ENCODE assay signal across 9 cellular contexts in the genomic region with DNA sequence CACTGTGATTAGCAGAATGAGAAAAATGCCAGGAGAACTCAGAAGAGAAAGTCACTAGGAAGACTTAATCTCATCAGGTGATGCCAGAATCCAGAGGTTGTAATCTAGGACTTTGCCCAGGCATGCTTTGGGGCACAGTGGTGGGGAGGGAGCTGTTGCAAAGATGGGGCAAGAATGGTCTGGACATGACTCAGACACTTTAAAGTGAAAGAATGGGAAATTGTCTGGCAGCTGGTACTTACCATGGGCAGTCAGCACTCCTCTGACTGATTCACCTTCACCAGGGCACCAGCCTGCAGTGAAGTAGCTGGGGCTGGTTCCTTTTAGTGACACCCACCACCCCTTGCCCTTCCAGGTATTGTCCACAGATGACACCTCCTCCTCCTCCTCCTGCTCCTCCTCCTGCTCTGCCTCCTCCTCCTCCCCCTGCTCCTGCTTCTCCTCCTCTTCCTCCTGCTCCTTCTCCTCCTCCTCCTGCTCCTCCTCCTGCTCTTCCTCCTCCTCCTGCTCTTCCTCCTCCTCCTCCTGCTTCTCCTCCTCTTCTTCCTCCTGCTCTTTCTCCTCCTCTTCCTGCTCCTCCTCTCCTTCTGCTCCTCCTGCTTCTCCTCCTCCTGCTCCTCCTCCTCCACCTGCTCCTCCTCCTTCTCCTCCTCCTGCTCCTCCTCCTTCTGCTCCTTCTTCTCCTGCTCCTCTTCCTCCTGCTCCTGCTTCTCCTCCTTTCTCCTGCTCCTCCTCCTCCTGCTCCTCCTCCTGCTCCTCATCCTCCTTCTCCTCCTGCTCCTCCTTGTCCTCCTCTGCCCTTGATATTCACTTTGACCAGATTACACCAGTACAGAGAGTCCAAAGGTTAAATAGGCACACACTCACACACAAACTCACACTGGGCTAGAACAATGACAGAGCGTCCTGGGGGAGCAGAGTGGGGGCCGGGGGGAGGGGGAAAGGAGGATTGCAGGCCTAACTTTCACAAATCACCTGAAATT. TPM values are rescaled to one million over a fixed set of nuclear protein-coding genes. Genes with fewer than 3 reads are reported as not detected.
DNase-seq lines count a peak whose midpoint lies in the region; ATAC-seq and TF ChIP-seq lines count a peak whose summit lies in the region.
"Had no signal": no experiment of that assay in that cellular context is flagged by ENCODE, and none has a peak within 500 bp of the region (broad histone marks: within the 10 kb centered on the region; RNA-seq: fewer than 3 reads in every experiment).

A gene (minus strand): TSS at position 379 of the 983 bp plus-strand sequence. CDS start 8,739 bp downstream, outside the sequence.

- CTCF ChIA-PET in naive thymus-derived CD4-positive, alpha-beta T cell (lab: Charles Lee): interaction anchor here (0.6 to 0.7 kb wide), 2 partner anchors 24 to 1947 kb away, joined by 3 to 4 read pairs; no protein-coding TSS in a partner anchor

- peaks cover 6 to 32% (median 12%) of the 10 kb centered on the region in 7 donors for H3K4me1 Mint-ChIP-seq in naive thymus-derived CD4-positive, alpha-beta T cell

- H3K4me1 ChIP-seq in naive thymus-derived CD4-positive, alpha-beta T cell (ENCODE audit: control insufficient read depth in 2 of 2, insufficient read depth in 2 of 2, low read length in 2 of 2): peaks cover 6 to 9% of the 10 kb centered on the region in 2 donors

- no peaks in the 10 kb centered on the region for H3K36me3 Mint-ChIP-seq in naive thymus-derived CD4-positive, alpha-beta T cell

- in situ Hi-C loops in ACHN (cut with HindIII; ENCODE audit: low pct_ligation_motif_present, low pct_unique_long_range_greater_than_20kb, low sequenced_read_pairs): no loop called here

- intact Hi-C loops in naive thymus-derived CD4-positive, alpha-beta T cell (cut with micrococcal nuclease): loop anchor here (10.0 kb wide), 2 partner anchors 352 to 652 kb away; a partner anchor contains a TSS

- no peak for TF ChIP-seq CTCF in GM12865 (IDR thresholded peaks at IDR 0.05; ENCODE audit: insufficient read depth, low read depth, low read length, missing control alignments)

- H3K36me3 ChIP-seq in naive thymus-derived CD4-positive, alpha-beta T cell (ENCODE audit: control insufficient read depth in 2 of 3, insufficient read depth in 3 of 3, low read length in 3 of 3): no peaks in the 10 kb centered on the region
- H3K36me3 ChIP-seq: heart right ventricle had no signal

- POLR2A ChIA-PET in naive thymus-derived CD4-positive, alpha-beta T cell (lab: Charles Lee): no interaction called here

- peak within 1 kb of the TSS in 1 of 9 donors; percentile 42 for H3K27ac Mint-ChIP-seq in naive thymus-derived CD4-positive, alpha-beta T cell

- peak; percentile 9 for ATAC-seq in naive thymus-derived CD4-positive, alpha-beta T cell
- ATAC-seq in GM21381 (IDR thresholded peaks at IDR 0.05; ENCODE audit: unreplicated experiment) (no peak), HG03175 (IDR thresholded peaks at IDR 0.05; ENCODE audit: unreplicated experiment) (no peak), GM18873 (IDR thresholded peaks at IDR 0.05; ENCODE audit: low FRiP score, unreplicated experiment) (no peak)

- H3K27ac ChIP-seq in naive thymus-derived CD4-positive, alpha-beta T cell (ENCODE audit: low read depth, low read length): no peak within 1 kb of the TSS

- H3K4me3 Mint-ChIP-seq in naive thymus-derived CD4-positive, alpha-beta T cell: peak within 1 kb of the TSS in 6 of 10 donors; percentile 9 to 77 (median 42)

- DNase-seq in ACHN: peak; percentile 97
- DNase-seq in GM12865 (ENCODE audit: low read depth): peak; percentile 65
- peak; percentile 63 for DNase-seq in NCI-H460 (ENCODE audit: extremely low read depth, low read depth)
- DNase-seq in cerebellar cortex (ENCODE audit: low spot score): peak; percentile 56
- no peak for DNase-seq in naive thymus-derived CD4-positive, alpha-beta T cell
- DNase-seq: heart right ventricle had no signal

- H3K27me3 Mint-ChIP-seq in naive thymus-derived CD4-positive, alpha-beta T cell: peaks cover 0 to 8% (median 5%) of the 10 kb centered on the region in 5 donors

- peak within 1 kb of the TSS; percentile 49 for H3K4me3 ChIP-seq in GM12865 (ENCODE audit: low read depth, low read length)
- no peak within 1 kb of the TSS for H3K4me3 ChIP-seq in naive thymus-derived CD4-positive, alpha-beta T cell (ENCODE audit: low read length)

- H3K9me3 ChIP-seq in naive thymus-derived CD4-positive, alpha-beta T cell (ENCODE audit: control insufficient read depth in 2 of 3, low read length in 3 of 3): no peaks in the 10 kb centered on the region
- H3K9me3 ChIP-seq: heart right ventricle had no signal

- H3K9me3 Mint-ChIP-seq in naive thymus-derived CD4-positive, alpha-beta T cell: no peaks in the 10 kb centered on the region

- no peaks in the 10 kb centered on the region for H3K27me3 ChIP-seq in naive thymus-derived CD4-positive, alpha-beta T cell (ENCODE audit: control insufficient read depth in 2 of 2, insufficient read depth in 2 of 2, low read length in 2 of 2)
- H3K27me3 ChIP-seq: heart right ventricle had no signal

RNA-seq across cellular contexts. Expression of the gene that starts here (rescaled TPM):
- 0.57 and 0.84 TPM in 2 replicates for total RNA-seq in NCI-H460 (2014; rRNA removed; shearing (Covaris generic))
- polyA plus RNA-seq in NCI-H460 (2014; cell fraction: nucleus; rRNA removed): 0.38 TPM in 1 of 2 replicates, not detected in the other
- under 1 TPM in 1 of 5 experiments, not detected in 4; 0.22 TPM for total RNA-seq in naive thymus-derived CD4-positive, alpha-beta T cell
- polyA plus RNA-seq in naive thymus-derived CD4-positive, alpha-beta T cell: not detected

Comparison
In these comparisons a context has a peak if more than half of its experiments do, and no peak if none do; other contexts are left out.
1. Peak in DNase-seq in NCI-H460; RNA of the gene not detected or under 1 TPM.
2. Peak in ATAC-seq in naive thymus-derived CD4-positive, alpha-beta T cell; RNA of the gene not detected or under 1 TPM.
3. DNase-seq: peak in ACHN (single experiment), GM12865 (single experiment) and cerebellar cortex (single experiment); none in naive thymus-derived CD4-positive, alpha-beta T cell (0 of 9).